21 cellular contexts compared by ENCODE assay signal in genomic region chr7:82700739-82701138, GRCh38.
DNase-seq lines count a peak whose midpoint lies in the region; ATAC-seq and TF ChIP-seq lines count a peak whose summit lies in the region.
"Had no signal": no experiment of that assay in that cellular context is flagged by ENCODE, and none has a peak within 500 bp of the region (broad histone marks: within the 10 kb centered on the region; RNA-seq: fewer than 3 reads in every experiment).

No MANE protein-coding gene starts in this region.

- no peaks in the 10 kb centered on the region for H3K9me3 Mint-ChIP-seq in WTC11
- H3K9me3 Mint-ChIP-seq: activated CD4-positive, alpha-beta T cell treated with anti-CD3 and anti-CD28 coated beads, Interleukin-2, amount 10 ng/mL, durations not matched to agents 7 days and 5 days; nephron progenitor cell; stimulated activated naive CD8-positive, alpha-beta T cell treated with anti-CD3 and anti-CD28 coated beads, Interleukin-15, Interleukin-2, amounts not matched to agents 100 ng/mL and 50 ng/mL, for 24 hours had no signal

- CTCF ChIA-PET in WTC11 (lab: Charles Lee) = interaction anchor here (1.0 kb wide), 1 partner anchor 129 kb away, joined by 3 read pairs; no protein-coding TSS in a partner anchor

- H3K4me3 Mint-ChIP-seq in WTC11 = no peak overlapping the region
- H3K4me3 Mint-ChIP-seq: activated CD4-positive, alpha-beta T cell treated with anti-CD3 and anti-CD28 coated beads, Interleukin-2, amount 10 ng/mL, durations not matched to agents 7 days and 5 days; activated naive CD8-positive, alpha-beta T cell; activated T-cell treated with anti-CD3 and anti-CD28 coated beads, Interleukin-2, amount 50 U/mL, for 24 hours; CD4-positive, CD25-positive, alpha-beta regulatory T cell; nephron progenitor cell; stimulated activated naive CD8-positive, alpha-beta T cell treated with anti-CD3 and anti-CD28 coated beads, Interleukin-15, Interleukin-2, amounts not matched to agents 100 ng/mL and 50 ng/mL, for 24 hours had no signal

- POLR2A ChIA-PET in WTC11 (lab: Charles Lee) = no interaction called here

- ATAC-seq in WTC11 = peak; percentile 72
- no peak for ATAC-seq in GM18511 (IDR thresholded peaks at IDR 0.05; ENCODE audit: unreplicated experiment)
- no peak for ATAC-seq in GM21390 (IDR thresholded peaks at IDR 0.05; ENCODE audit: unreplicated experiment)
- ATAC-seq: GM12878, upper lobe of right lung had no signal

- no peaks in the 10 kb centered on the region for H3K27me3 Mint-ChIP-seq in WTC11 (ENCODE audit: low read depth)
- H3K27me3 Mint-ChIP-seq: activated CD4-positive, alpha-beta T cell treated with anti-CD3 and anti-CD28 coated beads, Interleukin-2, amount 10 ng/mL, durations not matched to agents 7 days and 5 days; activated naive CD8-positive, alpha-beta T cell; activated T-cell treated with anti-CD3 and anti-CD28 coated beads, Interleukin-2, amount 50 U/mL, for 24 hours; CD4-positive, CD25-positive, alpha-beta regulatory T cell; stimulated activated naive CD8-positive, alpha-beta T cell treated with anti-CD3 and anti-CD28 coated beads, Interleukin-15, Interleukin-2, amounts not matched to agents 100 ng/mL and 50 ng/mL, for 24 hours had no signal

- H3K27ac Mint-ChIP-seq in WTC11 = no peak overlapping the region
- H3K27ac Mint-ChIP-seq: activated CD4-positive, alpha-beta T cell treated with anti-CD3 and anti-CD28 coated beads, Interleukin-2, amount 10 ng/mL, durations not matched to agents 7 days and 5 days; activated naive CD8-positive, alpha-beta T cell; activated T-cell treated with anti-CD3 and anti-CD28 coated beads, Interleukin-2, amount 50 U/mL, for 24 hours; CD4-positive, CD25-positive, alpha-beta regulatory T cell; nephron progenitor cell; stimulated activated naive CD8-positive, alpha-beta T cell treated with anti-CD3 and anti-CD28 coated beads, Interleukin-15, Interleukin-2, amounts not matched to agents 100 ng/mL and 50 ng/mL, for 24 hours had no signal

- no peak for TF ChIP-seq CTCF in WTC11 (IDR thresholded peaks at IDR 0.05)

- DNase-seq in NCI-H2171 treated with DMSO at 0.1 percent for 48 hours (lab: John Stamatoyannopoulos, UW) = peak; percentile 25
- no peak for DNase-seq in NCI-H2171 (lab: John Stamatoyannopoulos, UW)
- DNase-seq in NCI-H146 treated with DMSO at 0.1 percent for 48 hours (lab: John Stamatoyannopoulos, UW; ENCODE audit: unreplicated experiment) = peak; percentile 41
- DNase-seq in WTC11 (ENCODE audit: low spot score) = no peak
- DNase-seq in retina = peak; percentile 12
- no peak for DNase-seq in globus pallidus (ENCODE audit: low spot score)
- DNase-seq: activated CD4-positive, alpha-beta T cell treated with anti-CD3 and anti-CD28 coated beads, Interleukin-2, amount 10 ng/mL, durations not matched to agents 7 days and 5 days; activated T-cell treated with anti-CD3 and anti-CD28 coated beads, Interleukin-2, amount 50 U/mL, for 24 hours; CD4-positive, CD25-positive, alpha-beta regulatory T cell; dorsolateral prefrontal cortex; GOT3; Karpas-422; mammary epithelial cell; NCI-H1930; nephron progenitor cell; upper lobe of right lung had no signal

- H3K36me3 Mint-ChIP-seq in WTC11 = no peaks in the 10 kb centered on the region
- H3K36me3 Mint-ChIP-seq: activated naive CD8-positive, alpha-beta T cell; CD4-positive, CD25-positive, alpha-beta regulatory T cell had no signal

- H3K4me1 Mint-ChIP-seq in WTC11 = peaks cover 35% of the 10 kb centered on the region
- H3K4me1 Mint-ChIP-seq: activated CD4-positive, alpha-beta T cell treated with anti-CD3 and anti-CD28 coated beads, Interleukin-2, amount 10 ng/mL, durations not matched to agents 7 days and 5 days; CD4-positive, CD25-positive, alpha-beta regulatory T cell; nephron progenitor cell had no signal

TF ChIP-seq in WTC11, 78 proteins besides CTCF, POLR2A, EP300 and RAD21:
- TF ChIP-seq NFATC4 (CRISPR knock-in tag; IDR thresholded peaks at IDR 0.05) (no peak), GRHL2 (CRISPR knock-in tag; IDR thresholded peaks at IDR 0.05; ENCODE audit: insufficient replicate concordance, severe bottlenecking) (no peak), E2F1 (CRISPR knock-in tag; IDR thresholded peaks at IDR 0.05) (no peak), RELA (CRISPR knock-in tag; IDR thresholded peaks at IDR 0.05; ENCODE audit: borderline replicate concordance) (no peak), TCF7 (CRISPR knock-in tag; IDR thresholded peaks at IDR 0.05; ENCODE audit: low read depth) (no peak), ZNF512 (CRISPR knock-in tag; IDR thresholded peaks at IDR 0.05; ENCODE audit: borderline replicate concordance) (no peak), SMAD4 (CRISPR knock-in tag; IDR thresholded peaks at IDR 0.05) (no peak), ETV6 (CRISPR knock-in tag; IDR thresholded peaks at IDR 0.05) (no peak)
- TF ChIP-seq, protein P1, sequence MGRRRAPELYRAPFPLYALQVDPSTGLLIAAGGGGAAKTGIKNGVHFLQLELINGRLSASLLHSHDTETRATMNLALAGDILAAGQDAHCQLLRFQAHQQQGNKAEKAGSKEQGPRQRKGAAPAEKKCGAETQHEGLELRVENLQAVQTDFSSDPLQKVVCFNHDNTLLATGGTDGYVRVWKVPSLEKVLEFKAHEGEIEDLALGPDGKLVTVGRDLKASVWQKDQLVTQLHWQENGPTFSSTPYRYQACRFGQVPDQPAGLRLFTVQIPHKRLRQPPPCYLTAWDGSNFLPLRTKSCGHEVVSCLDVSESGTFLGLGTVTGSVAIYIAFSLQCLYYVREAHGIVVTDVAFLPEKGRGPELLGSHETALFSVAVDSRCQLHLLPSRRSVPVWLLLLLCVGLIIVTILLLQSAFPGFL (CRISPR knock-in tag; IDR thresholded peaks at IDR 0.05; ENCODE audit: borderline replicate concordance) = no peak
- TF ChIP-seq, protein P2, sequence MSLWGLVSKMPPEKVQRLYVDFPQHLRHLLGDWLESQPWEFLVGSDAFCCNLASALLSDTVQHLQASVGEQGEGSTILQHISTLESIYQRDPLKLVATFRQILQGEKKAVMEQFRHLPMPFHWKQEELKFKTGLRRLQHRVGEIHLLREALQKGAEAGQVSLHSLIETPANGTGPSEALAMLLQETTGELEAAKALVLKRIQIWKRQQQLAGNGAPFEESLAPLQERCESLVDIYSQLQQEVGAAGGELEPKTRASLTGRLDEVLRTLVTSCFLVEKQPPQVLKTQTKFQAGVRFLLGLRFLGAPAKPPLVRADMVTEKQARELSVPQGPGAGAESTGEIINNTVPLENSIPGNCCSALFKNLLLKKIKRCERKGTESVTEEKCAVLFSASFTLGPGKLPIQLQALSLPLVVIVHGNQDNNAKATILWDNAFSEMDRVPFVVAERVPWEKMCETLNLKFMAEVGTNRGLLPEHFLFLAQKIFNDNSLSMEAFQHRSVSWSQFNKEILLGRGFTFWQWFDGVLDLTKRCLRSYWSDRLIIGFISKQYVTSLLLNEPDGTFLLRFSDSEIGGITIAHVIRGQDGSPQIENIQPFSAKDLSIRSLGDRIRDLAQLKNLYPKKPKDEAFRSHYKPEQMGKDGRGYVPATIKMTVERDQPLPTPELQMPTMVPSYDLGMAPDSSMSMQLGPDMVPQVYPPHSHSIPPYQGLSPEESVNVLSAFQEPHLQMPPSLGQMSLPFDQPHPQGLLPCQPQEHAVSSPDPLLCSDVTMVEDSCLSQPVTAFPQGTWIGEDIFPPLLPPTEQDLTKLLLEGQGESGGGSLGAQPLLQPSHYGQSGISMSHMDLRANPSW (CRISPR knock-in tag; conservative IDR thresholded peaks at IDR 0.05; ENCODE audit: low read depth) = no peak

Comparison
In these comparisons a context has a peak if more than half of its experiments do, and no peak if none do; other contexts are left out.
1. DNase-seq: peak in NCI-H2171 treated with DMSO at 0.1 percent for 48 hours (single experiment), NCI-H146 treated with DMSO at 0.1 percent for 48 hours (single experiment) and retina (single experiment); none in NCI-H2171 (single experiment), WTC11 (single experiment) and globus pallidus (single experiment).